In genomic region chr15:56273724-56274123, GRCh38 we compare ENCODE assay signal across 35 cellular contexts.
"Had no signal": no experiment of that assay in that cellular context is flagged by ENCODE, and none has a peak within 500 bp of the region (broad histone marks: within the 10 kb centered on the region; RNA-seq: fewer than 3 reads in every experiment).

No MANE protein-coding gene starts in this region.

- H3K36me3 ChIP-seq: MG63 had no signal

- H3K4me3 ChIP-seq: MG63 had no signal

- H3K27me3 ChIP-seq: MG63 had no signal

- DNase-seq: Karpas-422, Kasumi-1, MG63, MM.1S, MV-4-11, NCI-H1048, NCI-H1092, NCI-H1092 treated with DMSO at 0.1 percent for 48 hours, NCI-H1105, NCI-H1105 treated with DMSO at 0.1 percent for 48 hours, NCI-H1417, NCI-H1417 treated with DMSO at 0.1 percent for 48 hours, NCI-H1436, NCI-H1436 treated with DMSO at 0.1 percent for 48 hours, NCI-H146, NCI-H1694, NCI-H1694 treated with DMSO at 0.1 percent for 48 hours, NCI-H187, NCI-H187 treated with DMSO at 0.1 percent for 48 hours, NCI-H1930, NCI-H2029, NCI-H2029 treated with DMSO at 0.1 percent for 48 hours, NCI-H2081, NCI-H2081 treated with DMSO at 0.1 percent for 48 hours, NCI-H2107, NCI-H2171, NCI-H2171 treated with DMSO at 0.1 percent for 48 hours, NCI-H2227 treated with DMSO at 0.1 percent for 48 hours, NCI-H226, NCI-H345, NCI-H446, NCI-H446 treated with DMSO at 0.1 percent for 48 hours, NCI-H510A, NCI-H510A treated with DMSO at 0.1 percent for 48 hours, NCI-H524 had no signal
